In the genomic region with DNA sequence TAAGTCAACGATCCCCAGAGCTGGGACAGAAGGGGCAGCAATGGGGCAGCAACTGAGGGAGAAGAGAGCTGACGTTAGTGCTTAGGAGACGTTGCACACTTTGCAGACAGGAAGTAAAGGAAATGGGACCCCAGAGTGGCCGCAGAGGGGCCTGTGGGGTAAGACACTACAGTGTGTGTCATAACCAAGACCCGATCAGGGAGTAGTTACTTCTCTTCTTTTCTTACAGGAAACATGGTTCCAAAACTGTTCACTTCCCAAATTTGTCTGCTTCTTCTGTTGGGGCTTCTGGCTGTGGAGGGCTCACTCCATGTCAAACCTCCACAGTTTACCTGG, we compare ENCODE assay signal across 19 cellular contexts. TPM values are rescaled to one million over a fixed set of nuclear protein-coding genes. Genes with fewer than 3 reads are reported as not detected.
"Had no signal": no experiment of that assay in that cellular context is flagged by ENCODE, and none has a peak within 500 bp of the region (broad histone marks: within the 10 kb centered on the region; RNA-seq: fewer than 3 reads in every experiment).

No MANE protein-coding gene starts in this region.

RNA-seq across cellular contexts. Expression of a gene that starts 0.2 kb away (rescaled TPM):
- total RNA-seq: activated CD4-positive, alpha-beta memory T cell treated with anti-CD3 and anti-CD28 coated beads for 36 hours; activated CD4-positive, alpha-beta T cell treated with anti-CD3 and anti-CD28 coated beads, Interleukin-2, amount 10 ng/mL, durations not matched to agents 24 days and 14 days; activated CD8-positive, alpha-beta memory T cell treated with anti-CD3 and anti-CD28 coated beads for 36 hours; activated naive CD4-positive, alpha-beta T cell treated with anti-CD3 and anti-CD28 coated beads for 36 hours; activated naive CD8-positive, alpha-beta T cell treated with anti-CD3 and anti-CD28 coated beads for 36 hours; activated T-helper 1 cell treated with anti-CD3 and anti-CD28 coated beads, Interleukin-12 subunit alpha, Interleukin-12 subunit beta, Interleukin-2, Interleukin-4 antibody, amounts not matched to agents 30 ng/mL and 10 ng/mL and 1 ng/mL, durations not matched to agents 14 hours and 24 hours and 36 hours; body of pancreas; dermis microvascular lymphatic vessel endothelial cell; glomerular endothelial cell; kidney epithelial cell; neural crest cell; skeletal muscle tissue had no signal

RNA-seq across cellular contexts. Expression of a gene that starts 43.6 kb away (rescaled TPM):
- total RNA-seq: activated CD4-positive, alpha-beta T cell treated with anti-CD3 and anti-CD28 coated beads, Interleukin-2, amount 10 ng/mL, durations not matched to agents 24 days and 14 days; activated naive CD4-positive, alpha-beta T cell treated with anti-CD3 and anti-CD28 coated beads for 36 hours; aorta; body of pancreas; dermis microvascular lymphatic vessel endothelial cell; glomerular endothelial cell; heart right ventricle; lung; mesenteric fat pad; omental fat pad; skeletal muscle tissue; temporal lobe; tibial nerve had no signal
- polyA plus RNA-seq: aorta, heart right ventricle had no signal
